Comparison of ENCODE assay signal across 8 cellular contexts in the genomic region with DNA sequence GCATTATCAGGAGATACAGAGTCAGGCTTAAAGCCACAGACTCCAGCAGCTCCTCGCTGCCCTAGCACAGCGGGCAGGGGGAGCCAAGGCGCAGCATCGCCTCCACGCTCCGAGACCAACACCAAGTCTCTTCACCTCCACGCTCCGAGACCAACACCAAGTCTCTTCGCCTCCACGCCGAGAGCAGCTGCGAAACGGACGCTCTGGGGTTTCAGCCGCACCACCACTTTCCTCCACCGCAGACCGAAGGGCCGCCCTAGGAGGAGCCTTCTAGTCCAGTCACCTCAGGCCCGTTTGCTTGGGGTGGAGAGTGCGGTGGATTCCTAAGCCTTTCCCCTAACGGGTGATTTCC. TPM values are rescaled to one million over a fixed set of nuclear protein-coding genes. Genes with fewer than 3 reads are reported as not detected.
DNase-seq lines count a peak whose midpoint lies in the region; ATAC-seq and TF ChIP-seq lines count a peak whose summit lies in the region.

No MANE protein-coding gene starts in this region.

- peaks cover 0 to 22% (median 6%) of the 10 kb centered on the region in 4 donors for H3K4me1 ChIP-seq in tibial nerve

- TF ChIP-seq EP300 in tibial nerve (IDR thresholded peaks at IDR 0.05) = peak in 1 of 2 donors; percentile 9

- DNase-seq in A172 (ENCODE audit: low spot score) = peak; percentile 25
- peak; percentile 65 for DNase-seq in NCI-H226
- DNase-seq in activated effector memory CD4-positive, alpha-beta T cell treated with Interleukin-2 at 50 U/mL for 16 hours = peak; percentile 1
- DNase-seq in fibroblast of the aortic adventitia (ENCODE audit: low read depth) = peak; percentile 63
- peak in 5 of 10 donors; percentile 2 to 15 (median 5) for DNase-seq in naive thymus-derived CD8-positive, alpha-beta T cell
- DNase-seq in tibial nerve (ENCODE audit: low spot score in 2 of 2) = peak; percentile 13 to 17

- no peak for TF ChIP-seq POLR2A in tibial nerve (IDR thresholded peaks at IDR 0.05)

- no peaks in the 10 kb centered on the region for H3K9me3 Mint-ChIP-seq in naive thymus-derived CD8-positive, alpha-beta T cell

- H3K36me3 Mint-ChIP-seq in naive thymus-derived CD8-positive, alpha-beta T cell = no peaks in the 10 kb centered on the region

- POLR2A ChIA-PET in naive thymus-derived CD8-positive, alpha-beta T cell (lab: Charles Lee) = interaction anchor here (0.5 to 1.2 kb wide), 3 partner anchors 28 to 424 kb away, joined by 3 to 5 read pairs (median 3); partner anchors contain the start of gene LYSMD2

- H3K4me1 Mint-ChIP-seq in naive thymus-derived CD8-positive, alpha-beta T cell = peaks cover 12 to 29% (median 19%) of the 10 kb centered on the region in 4 donors

- 0 to 2% methylated on average over 20 to 21 of the region's 21 CpGs for WGBS in tibial nerve, 2 donors

- TF ChIP-seq CTCF in GM12872 (IDR thresholded peaks at IDR 0.05; ENCODE audit: insufficient read depth, low read depth, low read length) (peak; percentile 25; the same call in 1 of the 3 replicates), fibroblast of the aortic adventitia (IDR thresholded peaks at IDR 0.05; ENCODE audit: insufficient read depth, low read length) (peak; percentile 37), tibial nerve (IDR thresholded peaks at IDR 0.05) (peak in 1 of 5 experiments; percentile 15)

- H3K27ac Mint-ChIP-seq in naive thymus-derived CD8-positive, alpha-beta T cell = peak overlapping the region in 9 of 10 donors; percentile 33 to 82 (median 65)

- H3K27ac ChIP-seq in tibial nerve = peak overlapping the region; percentile 67 to 88 (median 82)

- H3K4me3 Mint-ChIP-seq in naive thymus-derived CD8-positive, alpha-beta T cell = peak overlapping the region; percentile 81 to 94 (median 89)

- H3K9me3 ChIP-seq in tibial nerve = no peaks in the 10 kb centered on the region

- no peaks in the 10 kb centered on the region for H3K36me3 ChIP-seq in tibial nerve

- H3K27me3 ChIP-seq in tibial nerve = no peaks in the 10 kb centered on the region

- ATAC-seq in HG02763 (IDR thresholded peaks at IDR 0.05; ENCODE audit: unreplicated experiment) = peak; percentile 36
- ATAC-seq in naive thymus-derived CD8-positive, alpha-beta T cell = peak; percentile 44 to 51

- peaks cover 0 to 12% (median 2%) of the 10 kb centered on the region in 5 donors for H3K27me3 Mint-ChIP-seq in naive thymus-derived CD8-positive, alpha-beta T cell

- H3K4me3 ChIP-seq in fibroblast of the aortic adventitia (ENCODE audit: low read depth, low read length) (peak overlapping the region; percentile 80), tibial nerve (peak overlapping the region; percentile 83 to 90 (median 86))

RNA-seq across cellular contexts. Expression of gene DMXL2, which starts 0.7 kb away (rescaled TPM):
- total RNA-seq in A172 (2014; rRNA removed; shearing (Covaris generic)) = 19.7 and 23.4 TPM in 2 replicates
- total RNA-seq in fibroblast of the aortic adventitia (ENCODE audit: low replicate concordance) (26.6 and 29.5 TPM in 2 replicates), tibial nerve (10 to 100 TPM; 43.7 to 49.6 (median 47.0) TPM)
- total RNA-seq in naive thymus-derived CD8-positive, alpha-beta T cell = 10 to 100 TPM in 1 of 2 experiments, 1 to 10 TPM in 1; 6.7 to 10.2 TPM
- polyA plus RNA-seq in naive thymus-derived CD8-positive, alpha-beta T cell = 1 to 10 TPM in 2 of 3 donors, under 1 TPM in 1; 0.68 to 1.7 (median 1.6) TPM

RNA-seq across cellular contexts. Expression of gene SCG3, which starts 59.4 kb away (rescaled TPM):
- not detected in 2 replicates for total RNA-seq in A172 (2014; rRNA removed; shearing (Covaris generic))
- total RNA-seq in fibroblast of the aortic adventitia (ENCODE audit: low replicate concordance) (not detected in 2 replicates), tibial nerve (not detected)
- not detected for total RNA-seq in naive thymus-derived CD8-positive, alpha-beta T cell
- polyA plus RNA-seq in naive thymus-derived CD8-positive, alpha-beta T cell = not detected
